In genomic region chr3:77871436-77871835, GRCh38 we compare ENCODE assay signal across 20 cellular contexts.
"Had no signal": no experiment of that assay in that cellular context is flagged by ENCODE, and none has a peak within 500 bp of the region (broad histone marks: within the 10 kb centered on the region; RNA-seq: fewer than 3 reads in every experiment).

No MANE protein-coding gene starts in this region.

- H3K9me3 ChIP-seq: colonic mucosa, neutrophil, stomach, thoracic aorta, transverse colon had no signal

- H3K4me1 ChIP-seq: colonic mucosa, psoas muscle, stomach, transverse colon had no signal

- ATAC-seq: left colon; mucosa of descending colon; naive thymus-derived CD8-positive, alpha-beta T cell; psoas muscle; right cardiac atrium had no signal

- H3K36me3 ChIP-seq: colonic mucosa, neutrophil, stomach, thoracic aorta, transverse colon had no signal

- DNase-seq: cerebellar nuclear complex; colonic mucosa; dermis blood vessel endothelial cell; foreskin melanocyte; head of caudate nucleus; hypothalamus; islet precursor cell; left colon; mucosa of descending colon; naive thymus-derived CD8-positive, alpha-beta T cell; psoas muscle; right cardiac atrium; small intestine; stimulated activated CD4-positive, alpha-beta T cell treated with anti-CD3 and anti-CD28 coated beads, Interleukin-12 subunit alpha, Interleukin-12 subunit beta, amount 100 ng/mL, for 4 hours; stimulated activated naive CD4-positive, alpha-beta T cell; stomach; substantia nigra; transverse colon had no signal

- H3K27ac ChIP-seq: colonic mucosa, neutrophil, psoas muscle, stomach, thoracic aorta, transverse colon had no signal

- H3K4me3 ChIP-seq: colonic mucosa, mucosa of descending colon, psoas muscle, stomach, thoracic aorta, transverse colon had no signal

- H3K27me3 ChIP-seq: colonic mucosa, neutrophil, stomach, transverse colon had no signal
